ENCODE assay signal across 12 cellular contexts in the genomic region with DNA sequence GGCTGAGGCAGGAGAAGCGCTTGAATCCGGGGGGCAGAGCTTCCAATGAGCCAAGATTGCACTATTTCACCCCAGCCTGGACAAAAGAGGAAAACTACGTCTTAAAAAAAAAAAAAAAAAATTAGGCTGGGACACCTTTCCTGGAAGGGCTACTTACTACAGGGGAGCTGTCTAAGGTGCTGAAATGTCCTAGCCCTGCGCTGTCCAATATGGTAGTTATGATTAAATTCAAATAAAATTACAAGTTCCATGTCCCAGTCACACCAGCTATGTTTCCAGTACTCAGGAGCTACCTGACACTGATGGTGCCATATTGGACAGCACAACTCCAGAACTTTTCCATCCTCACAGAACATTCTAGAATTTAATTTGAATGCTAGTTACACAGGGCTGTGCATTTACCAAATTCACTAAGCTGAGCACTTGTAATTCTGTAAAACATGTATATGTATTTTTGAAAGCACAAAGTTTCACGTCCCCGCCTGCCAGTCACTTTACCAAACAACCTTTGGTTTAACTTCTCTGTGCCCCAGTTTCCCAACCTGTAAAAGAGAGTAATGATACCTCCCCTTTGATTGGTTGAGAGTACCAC. TPM values are rescaled to one million over a fixed set of nuclear protein-coding genes. Genes with fewer than 3 reads are reported as not detected.
A peak's percentile ranks its signal among the peaks of the same experiment; 100 is the strongest.
DNase-seq lines count a peak whose midpoint lies in the region; ATAC-seq, FAIRE-seq and TF ChIP-seq lines count a peak whose summit lies in the region.
"Had no signal": no experiment of that assay in that cellular context is flagged by ENCODE, and none has a peak within 500 bp of the region (broad histone marks: within the 10 kb centered on the region; RNA-seq: fewer than 3 reads in every experiment).

No MANE protein-coding gene starts in this region.

- FAIRE-seq in endothelial cell of umbilical vein (lab: Jason Lieb, UNC) (peak; percentile 79), urothelium cell line (lab: Jason Lieb, UNC) (no peak)

- no TSS peak for BruUV-seq in endothelial cell of umbilical vein (replicated peaks; lab: Mats Ljungman, UMichigan)

- H3K36me3 ChIP-seq in cardiac muscle cell, result peaks cover 15% of the 10 kb centered on the region
- peaks cover 0 to 17% of the 10 kb centered on the region in 2 experiments for H3K36me3 ChIP-seq in endothelial cell of umbilical vein (ENCODE audit: control insufficient read depth in 2 of 2, extremely low read depth in 1 of 2, insufficient read depth in 2 of 2, low read length in 2 of 2)
- peaks cover 0 to 11% of the 10 kb centered on the region in 2 donors for H3K36me3 ChIP-seq in body of pancreas (replicated peaks in 1 of 2; ENCODE audit: insufficient read depth in 1 of 2, low read depth in 2 of 2)
- H3K36me3 ChIP-seq in sigmoid colon, result peaks cover 10 to 56% (median 21%) of the 10 kb centered on the region in 4 donors

- 47 to 50% methylated on average over 6 of the region's 6 CpGs for WGBS in body of pancreas, 2 donors
- 70 to 83% methylated on average over 6 of the region's 6 CpGs for WGBS in sigmoid colon, 2 donors

- dilution Hi-C loops in endothelial cell of umbilical vein (cut with MboI; ENCODE audit: extremely low pct_ligation_motif_present, low sequenced_read_pairs), result no loop called here

- H3K27ac ChIP-seq in cardiac muscle cell, result no peak overlapping the region
- H3K27ac ChIP-seq in endothelial cell of umbilical vein (ENCODE audit: insufficient read depth, low read depth, low read length), result no peak overlapping the region
- no peak overlapping the region for H3K27ac ChIP-seq in body of pancreas
- H3K27ac ChIP-seq in sigmoid colon, result no peak overlapping the region
- H3K27ac ChIP-seq: C4-2B had no signal

- TF ChIP-seq EP300 in sigmoid colon (IDR thresholded peaks at IDR 0.05), result no peak

- H3K9me3 ChIP-seq in cardiac muscle cell (ENCODE audit: low read depth), result no peaks in the 10 kb centered on the region
- no peaks in the 10 kb centered on the region for H3K9me3 ChIP-seq in endothelial cell of umbilical vein (replicated peaks; ENCODE audit: control insufficient read depth, insufficient read depth, low read length)
- H3K9me3 ChIP-seq in body of pancreas, result no peaks in the 10 kb centered on the region
- no peaks in the 10 kb centered on the region for H3K9me3 ChIP-seq in sigmoid colon

- TF ChIP-seq CTCF in cardiac muscle cell (IDR thresholded peaks at IDR 0.05; ENCODE audit: low read depth, low read length) (no peak), endothelial cell of umbilical vein (IDR thresholded peaks at IDR 0.05; ENCODE audit: extremely low read depth in 1 of 2, insufficient read depth in 1 of 2, low read depth in 1 of 2, low read length in 2 of 2) (no peak), body of pancreas (IDR thresholded peaks at IDR 0.05) (no peak), sigmoid colon (IDR thresholded peaks at IDR 0.05) (no peak)

- H3K27me3 ChIP-seq in cardiac muscle cell (no peaks in the 10 kb centered on the region), endothelial cell of umbilical vein (ENCODE audit: control insufficient read depth in 2 of 2, insufficient read depth in 2 of 2, low read length in 2 of 2) (no peaks in the 10 kb centered on the region), body of pancreas (no peaks in the 10 kb centered on the region), sigmoid colon (no peaks in the 10 kb centered on the region)

- CTCF ChIA-PET in endothelial cell of umbilical vein (lab: Charles Lee), result interaction anchor here (0.6 to 0.9 kb wide), 2 partner anchors 9 to 17 kb away, joined by 3 to 4 read pairs; partner anchors contain the start of gene ZSCAN22

- H2AFZ ChIP-seq in endothelial cell of umbilical vein (ENCODE audit: low read depth, low read length), result no peak overlapping the region

- no peak overlapping the region for H3K9ac ChIP-seq in endothelial cell of umbilical vein (replicated peaks; ENCODE audit: extremely low read depth, insufficient read depth, low read length)

- intact Hi-C loops in Right ventricle myocardium superior (cut with DNase I) (no loop called here), endothelial cell of umbilical vein (cut with micrococcal nuclease) (no loop called here), body of pancreas (cut with DNase I) (no loop called here), sigmoid colon (cut with DNase I) (no loop called here)

- no peak overlapping the region for H3K4me2 ChIP-seq in endothelial cell of umbilical vein (ENCODE audit: insufficient read depth, low read length)

- POLR2A ChIA-PET in endothelial cell of umbilical vein (lab: Charles Lee), result no interaction called here

- no peak for TF ChIP-seq POLR2A in endothelial cell of umbilical vein (IDR thresholded peaks at IDR 0.05; ENCODE audit: low read depth, low read length)
- TF ChIP-seq POLR2A in body of pancreas (IDR thresholded peaks at IDR 0.05), result no peak
- TF ChIP-seq POLR2A in sigmoid colon (IDR thresholded peaks at IDR 0.05), result no peak

- no peaks in the 10 kb centered on the region for H3K4me1 ChIP-seq in cardiac muscle cell (ENCODE audit: low read depth)
- H3K4me1 ChIP-seq in endothelial cell of umbilical vein (ENCODE audit: control insufficient read depth, extremely low read depth, insufficient read depth, low read length), result no peaks in the 10 kb centered on the region
- H3K4me1 ChIP-seq in body of pancreas, result no peaks in the 10 kb centered on the region
- no peaks in the 10 kb centered on the region for H3K4me1 ChIP-seq in sigmoid colon

- H3K4me3 ChIP-seq in cardiac muscle cell, result no peak overlapping the region
- H3K4me3 ChIP-seq in endothelial cell of umbilical vein (replicated peaks in 1 of 3; ENCODE audit: insufficient read depth in 1 of 3, low read depth in 1 of 3, low read length in 3 of 3), result no peak overlapping the region
- H3K4me3 ChIP-seq in body of pancreas, result no peak overlapping the region
- H3K4me3 ChIP-seq in sigmoid colon, result no peak overlapping the region

- no peaks in the 10 kb centered on the region for H4K20me1 ChIP-seq in endothelial cell of umbilical vein (replicated peaks; ENCODE audit: control insufficient read depth, extremely low read depth, insufficient read depth, low read length)

- ATAC-seq in Right ventricle myocardium superior (ENCODE audit: poor library complexity), result no peak
- no peak for ATAC-seq in body of pancreas
- ATAC-seq: activated T-cell treated with anti-CD3 and anti-CD28 coated beads, Interleukin-2, amount 50 U/mL, for 4 hours had no signal

- H3K79me2 ChIP-seq in endothelial cell of umbilical vein (ENCODE audit: control insufficient read depth, insufficient read depth, low read length), result no peaks in the 10 kb centered on the region

- peak; percentile 64 to 80 for DNase-seq in cardiac muscle cell (ENCODE audit: low read depth in 1 of 2, low spot score in 1 of 2)
- DNase-seq in Right ventricle myocardium superior, result no peak
- DNase-seq in RPMI8226, result peak; percentile 52
- DNase-seq in endothelial cell of umbilical vein (ENCODE audit: low read depth, low spot score), result peak; percentile 38
- DNase-seq in urothelium cell line (ENCODE audit: low spot score), result peak; percentile 31
- no peak for DNase-seq in NCI-H1436 (lab: John Stamatoyannopoulos, UW)
- DNase-seq in body of pancreas, result no peak
- no peak for DNase-seq in sigmoid colon
- DNase-seq: activated T-cell treated with anti-CD3 and anti-CD28 coated beads, Interleukin-2, amount 50 U/mL, for 4 hours; NCI-H1694; retina had no signal

- H3K9me1 ChIP-seq in endothelial cell of umbilical vein (replicated peaks; ENCODE audit: control insufficient read depth, extremely low read depth, insufficient read depth, low read length), result no peaks in the 10 kb centered on the region

RNA-seq across cellular contexts. Expression of gene ZSCAN22, which starts 9.2 kb away (rescaled TPM):
- total RNA-seq in cardiac muscle cell (2.4 and 2.5 TPM in 2 replicates), Right ventricle myocardium superior (1.7 TPM), endothelial cell of umbilical vein (3.6 and 3.7 TPM in 2 replicates), body of pancreas (1 to 10 TPM in 1 of 2 donors, under 1 TPM in 1; 0.99 to 3.1 TPM), sigmoid colon (1 to 10 TPM; 1.4 to 3.6 (median 2.2) TPM)
- polyA plus RNA-seq in cardiac muscle cell (3.7 and 4.2 TPM in 2 replicates), endothelial cell of umbilical vein (3.6 and 3.9 TPM in 2 replicates), sigmoid colon (1 to 10 TPM in 1 of 3 donors, under 1 TPM in 2; 0.60 to 1.3 (median 0.69) TPM)
- polyA plus RNA-seq in endothelial cell of umbilical vein (2011; cell fraction: cytosol; rRNA removed), result 2.1 and 2.4 TPM in 2 replicates
- 2.7 and 2.8 TPM in 2 replicates for polyA plus RNA-seq in endothelial cell of umbilical vein (2011; cell fraction: nucleus; rRNA removed)
- 1.3 and 1.5 TPM in 2 replicates for polyA plus RNA-seq in endothelial cell of umbilical vein (2012)
- 8.1 and 9.1 TPM in 2 replicates for polyA minus RNA-seq in endothelial cell of umbilical vein
- polyA minus RNA-seq in endothelial cell of umbilical vein (2011; cell fraction: cytosol; rRNA and poly(A)+ RNA removed), result 5.2 TPM
- polyA minus RNA-seq in endothelial cell of umbilical vein (2011; cell fraction: nucleus; rRNA and poly(A)+ RNA removed), result 2.8 and 3.7 TPM in 2 replicates

RNA-seq across cellular contexts. Expression of gene ERVK3-1, which starts 12.4 kb away (rescaled TPM):
- total RNA-seq in cardiac muscle cell (64.3 and 92.4 TPM in 2 replicates), Right ventricle myocardium superior (20.0 TPM), endothelial cell of umbilical vein (25.8 and 28.4 TPM in 2 replicates), body of pancreas (10 to 100 TPM; 39.6 to 54.2 TPM), sigmoid colon (10 to 100 TPM; 41.7 to 49.4 (median 44.0) TPM)
- polyA plus RNA-seq in cardiac muscle cell (62.8 and 62.9 TPM in 2 replicates), endothelial cell of umbilical vein (25.9 and 29.3 TPM in 2 replicates), sigmoid colon (10 to 100 TPM; 23.6 to 35.0 (median 27.6) TPM)
- 28.0 and 29.4 TPM in 2 replicates for polyA plus RNA-seq in endothelial cell of umbilical vein (2011; cell fraction: cytosol; rRNA removed)
- polyA plus RNA-seq in endothelial cell of umbilical vein (2011; cell fraction: nucleus; rRNA removed), result 122 and 125 TPM in 2 replicates
- polyA plus RNA-seq in endothelial cell of umbilical vein (2012), result 26.8 and 34.9 TPM in 2 replicates
- polyA minus RNA-seq in endothelial cell of umbilical vein, result 29.3 and 30.2 TPM in 2 replicates
- polyA minus RNA-seq in endothelial cell of umbilical vein (2011; cell fraction: cytosol; rRNA and poly(A)+ RNA removed), result 14.8 TPM
- polyA minus RNA-seq in endothelial cell of umbilical vein (2011; cell fraction: nucleus; rRNA and poly(A)+ RNA removed), result 61.4 and 66.4 TPM in 2 replicates

RNA-seq across cellular contexts. Expression of gene A1BG, which starts 35.7 kb away (rescaled TPM):
- 75.0 and 138 TPM in 2 replicates for total RNA-seq in cardiac muscle cell
- 45.9 and 56.5 TPM in 2 replicates for polyA plus RNA-seq in cardiac muscle cell
- total RNA-seq in Right ventricle myocardium superior, result 4.1 TPM
- total RNA-seq in endothelial cell of umbilical vein, result 0.85 and 2.3 TPM in 2 replicates
- 3.7 and 6.2 TPM in 2 replicates for polyA plus RNA-seq in endothelial cell of umbilical vein
- polyA plus RNA-seq in endothelial cell of umbilical vein (2011; cell fraction: cytosol; rRNA removed), result 1.0 and 1.9 TPM in 2 replicates
- 0.21 and 0.55 TPM in 2 replicates for polyA plus RNA-seq in endothelial cell of umbilical vein (2011; cell fraction: nucleus; rRNA removed)
- 1.2 and 1.9 TPM in 2 replicates for polyA plus RNA-seq in endothelial cell of umbilical vein (2012)
- 0.53 TPM in 1 of 2 replicates, not detected in the other for polyA minus RNA-seq in endothelial cell of umbilical vein
- polyA minus RNA-seq in endothelial cell of umbilical vein (2011; cell fraction: cytosol; rRNA and poly(A)+ RNA removed), result not detected
- 0.53 TPM in 1 of 2 replicates, not detected in the other for polyA minus RNA-seq in endothelial cell of umbilical vein (2011; cell fraction: nucleus; rRNA and poly(A)+ RNA removed)
- 10 to 100 TPM in 1 of 2 donors, 1 to 10 TPM in 1; 6.2 to 11.5 TPM for total RNA-seq in body of pancreas
- 10 to 100 TPM in 2 of 4 donors, 1 to 10 TPM in 2; 1.9 to 17.4 (median 12.1) TPM for total RNA-seq in sigmoid colon
- 10 to 100 TPM in 2 of 3 donors, 1 to 10 TPM in 1; 7.2 to 23.4 (median 16.0) TPM for polyA plus RNA-seq in sigmoid colon

RNA-seq across cellular contexts. Expression of gene ZNF8, which starts 38.8 kb away (rescaled TPM):
- total RNA-seq in cardiac muscle cell (11.3 and 14.7 TPM in 2 replicates), Right ventricle myocardium superior (4.6 TPM), endothelial cell of umbilical vein (6.3 and 6.8 TPM in 2 replicates), body of pancreas (1 to 10 TPM; 3.6 to 4.6 TPM), sigmoid colon (1 to 10 TPM; 4.9 to 8.6 (median 6.5) TPM)
- polyA plus RNA-seq in cardiac muscle cell (2.2 and 2.7 TPM in 2 replicates), endothelial cell of umbilical vein (3.7 and 4.0 TPM in 2 replicates), sigmoid colon (1 to 10 TPM in 1 of 3 donors, under 1 TPM in 2; 0.60 to 2.0 (median 0.92) TPM)
- 2.4 and 2.7 TPM in 2 replicates for polyA plus RNA-seq in endothelial cell of umbilical vein (2011; cell fraction: cytosol; rRNA removed)
- polyA plus RNA-seq in endothelial cell of umbilical vein (2011; cell fraction: nucleus; rRNA removed), result 9.2 and 10.2 TPM in 2 replicates
- polyA plus RNA-seq in endothelial cell of umbilical vein (2012), result 1.2 and 1.4 TPM in 2 replicates
- 12.1 and 12.5 TPM in 2 replicates for polyA minus RNA-seq in endothelial cell of umbilical vein
- 5.1 TPM for polyA minus RNA-seq in endothelial cell of umbilical vein (2011; cell fraction: cytosol; rRNA and poly(A)+ RNA removed)
- 6.0 and 9.5 TPM in 2 replicates for polyA minus RNA-seq in endothelial cell of umbilical vein (2011; cell fraction: nucleus; rRNA and poly(A)+ RNA removed)

RNA-seq across cellular contexts. Expression of gene ZNF497, which starts 45.0 kb away (rescaled TPM):
- total RNA-seq in cardiac muscle cell (5.9 and 7.6 TPM in 2 replicates), Right ventricle myocardium superior (0.30 TPM), endothelial cell of umbilical vein (0.42 and 1.3 TPM in 2 replicates), body of pancreas (1 to 10 TPM; 4.6 to 4.7 TPM), sigmoid colon (under 1 TPM; 0.28 to 0.54 (median 0.43) TPM)
- polyA plus RNA-seq in cardiac muscle cell (5.8 and 6.8 TPM in 2 replicates), endothelial cell of umbilical vein (0.40 and 0.62 TPM in 2 replicates), sigmoid colon (under 1 TPM in 2 of 3 donors, not detected in 1; 0.46 to 0.79 TPM)
- polyA plus RNA-seq in endothelial cell of umbilical vein (2011; cell fraction: cytosol; rRNA removed), result 0.10 and 0.21 TPM in 2 replicates
- 1.2 and 1.7 TPM in 2 replicates for polyA plus RNA-seq in endothelial cell of umbilical vein (2011; cell fraction: nucleus; rRNA removed)
- polyA plus RNA-seq in endothelial cell of umbilical vein (2012), result 0.20 and 0.35 TPM in 2 replicates
- 0.46 and 1.8 TPM in 2 replicates for polyA minus RNA-seq in endothelial cell of umbilical vein
- 1.6 TPM for polyA minus RNA-seq in endothelial cell of umbilical vein (2011; cell fraction: cytosol; rRNA and poly(A)+ RNA removed)
- polyA minus RNA-seq in endothelial cell of umbilical vein (2011; cell fraction: nucleus; rRNA and poly(A)+ RNA removed), result 0.82 and 0.87 TPM in 2 replicates

Comparison
In these comparisons a context has a peak if more than half of its experiments do, and no peak if none do; other contexts are left out.
1. DNase-seq: peak in cardiac muscle cell (2 of 2), RPMI8226 (single experiment), endothelial cell of umbilical vein (single experiment) and urothelium cell line (single experiment); none in Right ventricle myocardium superior (single experiment), NCI-H1436 (single experiment), body of pancreas (0 of 4) and sigmoid colon (single experiment).